Comparison of ENCODE assay signal across 8 cellular contexts in the genomic region with DNA sequence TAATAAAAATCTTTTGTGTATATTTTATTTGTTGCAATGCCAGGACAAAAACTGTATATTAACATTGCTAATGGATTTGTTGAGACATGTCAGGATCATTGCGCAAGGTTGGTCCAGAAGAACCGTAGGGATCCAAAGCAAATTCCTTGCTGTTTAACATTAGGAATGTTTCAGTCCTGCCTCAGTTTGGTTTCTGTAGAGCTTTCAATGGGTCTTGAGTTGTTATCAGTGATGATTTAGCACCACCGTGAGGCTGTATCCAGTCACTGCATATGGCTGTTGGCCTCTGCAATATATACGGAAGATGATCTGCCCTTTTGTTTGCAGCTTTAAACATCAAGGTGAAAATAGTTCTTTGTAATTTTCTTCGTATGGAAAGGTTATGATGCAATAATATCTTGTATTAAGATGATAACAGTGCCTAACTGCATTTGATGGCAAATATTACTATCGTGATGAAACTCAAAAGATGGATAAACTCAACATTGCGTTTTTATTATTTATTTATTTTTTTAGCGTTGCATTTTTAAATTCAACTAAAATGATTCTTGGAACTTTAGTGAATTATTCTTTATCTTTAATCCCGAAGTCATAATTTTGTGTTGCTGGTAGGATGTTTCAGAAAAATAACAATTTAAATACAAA.
DNase-seq lines count a peak whose midpoint lies in the region; ATAC-seq and TF ChIP-seq lines count a peak whose summit lies in the region.

No MANE protein-coding gene starts in this region.

- H3K27ac ChIP-seq in neural cell (ENCODE audit: low read length): no peak overlapping the region

- H3K9me3 ChIP-seq in neural cell (ENCODE audit: low read length): no peaks in the 10 kb centered on the region

- peak; percentile 79 for ATAC-seq in GM18505 (IDR thresholded peaks at IDR 0.05; ENCODE audit: unreplicated experiment)
- ATAC-seq in HG03159 (IDR thresholded peaks at IDR 0.05; ENCODE audit: unreplicated experiment): peak; percentile 83

- peak; percentile 88 for TF ChIP-seq RAD21 in neural cell (conservative IDR thresholded peaks at IDR 0.05)

- no peaks in the 10 kb centered on the region for H3K79me2 ChIP-seq in neural cell (replicated peaks; ENCODE audit: insufficient read depth, low read length)

- no peak overlapping the region for H3K4me2 ChIP-seq in neural cell (ENCODE audit: low read length)

- H3F3A ChIP-seq in neural cell (ENCODE audit: insufficient read depth, low read length, poor library complexity, severe bottlenecking): no peaks in the 10 kb centered on the region

- no peak overlapping the region for H3K9ac ChIP-seq in neural cell (ENCODE audit: low read length)

- no peak overlapping the region for H2AFZ ChIP-seq in neural cell (ENCODE audit: low read depth, low read length)

- TF ChIP-seq POLR2A in GM18505 (IDR thresholded peaks at IDR 0.05; ENCODE audit: borderline replicate concordance, extremely low read depth, insufficient read depth, insufficient read length): no peak

- H3K9me2 ChIP-seq in neural cell (ENCODE audit: insufficient read depth, low read length): no peaks in the 10 kb centered on the region

- TF ChIP-seq CTCF in fibroblast of the aortic adventitia (IDR thresholded peaks at IDR 0.05; ENCODE audit: insufficient read depth, low read length) (peak; percentile 91), neural cell (IDR thresholded peaks at IDR 0.05; ENCODE audit: poor library complexity, severe bottlenecking) (peak; percentile 90)

- peak; percentile 71 for DNase-seq in AG20443 (ENCODE audit: low spot score)
- DNase-seq in NCI-H226: peak; percentile 67
- peak; percentile 12 for DNase-seq in activated CD4-positive, alpha-beta T cell treated with anti-CD3 and anti-CD28 coated beads, Interleukin-2, amount 50 U/mL, for 1 hour
- peak; percentile 92 for DNase-seq in fibroblast of the aortic adventitia (ENCODE audit: low read depth)
- no peak for DNase-seq in NK-92 (lab: John Stamatoyannopoulos, UW; ENCODE audit: unreplicated experiment)

- H3K36me3 ChIP-seq in neural cell (ENCODE audit: insufficient read depth, low read length): no peaks in the 10 kb centered on the region

- no peak for TF ChIP-seq EP300 in neural cell (conservative IDR thresholded peaks at IDR 0.05; ENCODE audit: poor library complexity, severe bottlenecking)

- H3K4me3 ChIP-seq in fibroblast of the aortic adventitia (ENCODE audit: low read depth, low read length): no peak overlapping the region
- no peak overlapping the region for H3K4me3 ChIP-seq in neural cell (ENCODE audit: low read length)

- no peaks in the 10 kb centered on the region for H3K27me3 ChIP-seq in neural cell (ENCODE audit: insufficient read depth, low read depth, low read length)

- no peaks in the 10 kb centered on the region for H4K20me1 ChIP-seq in neural cell (ENCODE audit: insufficient read depth)

TF ChIP-seq in neural cell, 6 proteins besides CTCF, POLR2A, EP300 and RAD21:
- TF ChIP-seq EZH2 (IDR thresholded peaks at IDR 0.05; ENCODE audit: borderline replicate concordance, insufficient read depth, low read length, poor library complexity, severe bottlenecking) (no peak), SMC3 (conservative IDR thresholded peaks at IDR 0.05; ENCODE audit: poor library complexity) (peak; percentile 85)
